13 cellular contexts compared by ENCODE assay signal in genomic region chr1:47179988-47180563, GRCh38. TPM values are rescaled to one million over a fixed set of nuclear protein-coding genes. Genes with fewer than 3 reads are reported as not detected.
DNase-seq lines count a peak whose midpoint lies in the region; ATAC-seq and TF ChIP-seq lines count a peak whose summit lies in the region.
"Had no signal": no experiment of that assay in that cellular context is flagged by ENCODE, and none has a peak within 500 bp of the region (broad histone marks: within the 10 kb centered on the region; RNA-seq: fewer than 3 reads in every experiment).

No MANE protein-coding gene starts in this region.

- no peak for TF ChIP-seq POLR2A in erythroblast (IDR thresholded peaks at IDR 0.05; ENCODE audit: low read length)

- H3K27me3 ChIP-seq in Loucy (ENCODE audit: insufficient read depth, low read length, poor library complexity, severe bottlenecking), result no peaks in the 10 kb centered on the region
- no peaks in the 10 kb centered on the region for H3K27me3 ChIP-seq in rectal smooth muscle tissue (ENCODE audit: control insufficient read depth, insufficient read depth, low read length)
- H3K27me3 ChIP-seq in heart right ventricle, result peaks cover 0 to 36% (median 13%) of the 10 kb centered on the region in 7 donors

- H3K4me3 ChIP-seq in Loucy (ENCODE audit: low read length, poor library complexity, severe bottlenecking), result peak overlapping the region; percentile 75
- H3K4me3 ChIP-seq in rectal smooth muscle tissue (ENCODE audit: low read length), result peak overlapping the region; percentile 82
- peak overlapping the region in 5 of 10 donors; percentile 48 to 58 (median 52) for H3K4me3 ChIP-seq in heart right ventricle

- no peaks in the 10 kb centered on the region for H3K79me2 ChIP-seq in Loucy (ENCODE audit: insufficient read depth, low read length)

- no peaks in the 10 kb centered on the region for H3F3A ChIP-seq in Loucy (ENCODE audit: low read depth)

- no peaks in the 10 kb centered on the region for H4K20me1 ChIP-seq in Loucy (ENCODE audit: insufficient read depth, low read length, poor library complexity, severe bottlenecking)

- H3K36me3 ChIP-seq in Loucy (ENCODE audit: insufficient read depth, low read length) (no peaks in the 10 kb centered on the region), rectal smooth muscle tissue (ENCODE audit: control insufficient read depth, insufficient read depth, low read length) (no peaks in the 10 kb centered on the region), heart right ventricle (no peaks in the 10 kb centered on the region)

- no peak overlapping the region for H3K27ac ChIP-seq in rectal smooth muscle tissue (ENCODE audit: low read depth, low read length)
- no peak overlapping the region for H3K27ac ChIP-seq in heart right ventricle

- no peak for ATAC-seq in heart right ventricle

- H3K9ac ChIP-seq in Loucy (ENCODE audit: low read depth, low read length, poor library complexity, severe bottlenecking) (peak overlapping the region; percentile 75), rectal smooth muscle tissue (ENCODE audit: low read length) (peak overlapping the region; percentile 10)

- H2AFZ ChIP-seq in Loucy (ENCODE audit: low read length), result no peak overlapping the region

- no peaks in the 10 kb centered on the region for H3K9me3 ChIP-seq in Loucy (ENCODE audit: insufficient read depth, low read depth, low read length)
- H3K9me3 ChIP-seq in heart right ventricle, result no peaks in the 10 kb centered on the region

- TF ChIP-seq CTCF in Loucy (conservative IDR thresholded peaks at IDR 0.05; ENCODE audit: low read length) (no peak), heart right ventricle (IDR thresholded peaks at IDR 0.05) (no peak)

- H3K4me1 ChIP-seq in Loucy (ENCODE audit: insufficient read depth, low read length, poor library complexity, severe bottlenecking) (peaks cover 12% of the 10 kb centered on the region), rectal smooth muscle tissue (ENCODE audit: control insufficient read depth, insufficient read depth, low read length) (peaks cover 10% of the 10 kb centered on the region), heart right ventricle (peaks cover 3 to 18% (median 13%) of the 10 kb centered on the region in 9 donors)

- no peaks in the 10 kb centered on the region for H3K9me2 ChIP-seq in Loucy (replicated peaks; ENCODE audit: low read depth, low read length)

- intact Hi-C loops in heart right ventricle (cut with DNase I), result loop anchor here (1.0 to 10.0 kb wide), 12 partner anchors 82 to 547 kb away; partner anchors contain the start of genes FOXD2 (in 1 of the 10) and FOXE3 (in 1 of the 10)

- 53 to 63% methylated on average over 3 of the region's 3 CpGs for WGBS in heart right ventricle, 2 donors

- peak overlapping the region; percentile 93 for H3K4me2 ChIP-seq in Loucy (ENCODE audit: low read depth, low read length, poor library complexity, severe bottlenecking)

- DNase-seq in DMS 273 (lab: John Stamatoyannopoulos, UW; ENCODE audit: unreplicated experiment), result peak; percentile 24
- DNase-seq in DMS 273 treated with DMSO at 0.1 percent for 48 hours (lab: John Stamatoyannopoulos, UW), result no peak
- DNase-seq in erythroblast (lab: John Stamatoyannopoulos, UW), result peak; percentile 86 to 91
- DNase-seq in NCI-H1417 (lab: John Stamatoyannopoulos, UW), result no peak
- DNase-seq in heart right ventricle, result no peak
- DNase-seq in activated CD8-positive, alpha-beta memory T cell treated with anti-CD3 and anti-CD28 coated beads, Interleukin-2, amount 50 U/mL, for 4 hours, result no peak
- DNase-seq: activated CD4-positive, alpha-beta T cell treated with anti-CD3 and anti-CD28 coated beads, Interleukin-2, amount 50 U/mL, for 4 hours; foreskin melanocyte; NCI-H446 had no signal

RNA-seq across cellular contexts. Expression of gene PDZK1IP1, which starts 9.8 kb away (rescaled TPM):
- total RNA-seq in heart right ventricle, result under 1 TPM in 2 of 10 donors, not detected in 8; 0.44 to 0.78 TPM
- polyA plus RNA-seq in heart right ventricle, result under 1 TPM; 0.23 to 0.51 TPM
- total RNA-seq: activated naive CD4-positive, alpha-beta T cell treated with anti-CD3 and anti-CD28 coated beads, Interleukin-2, amount 50 U/mL, for 72 hours; temporal lobe had no signal

RNA-seq across cellular contexts. Expression of gene CYP4A22, which starts 42.8 kb away (rescaled TPM):
- total RNA-seq in heart right ventricle, result not detected
- not detected for polyA plus RNA-seq in heart right ventricle
- total RNA-seq: activated naive CD4-positive, alpha-beta T cell treated with anti-CD3 and anti-CD28 coated beads, Interleukin-2, amount 50 U/mL, for 72 hours; temporal lobe had no signal

RNA-seq across cellular contexts. Expression of gene TAL1, which starts 51.9 kb away (rescaled TPM):
- 1 to 10 TPM; 1.8 to 5.0 (median 4.0) TPM for total RNA-seq in heart right ventricle
- 1 to 10 TPM; 2.4 to 7.4 TPM for polyA plus RNA-seq in heart right ventricle

Comparison
In these comparisons a context has a peak if more than half of its experiments do, and no peak if none do; other contexts are left out.
1. DNase-seq: peak in DMS 273 (single experiment) and erythroblast (2 of 2); none in DMS 273 treated with DMSO at 0.1 percent for 48 hours (single experiment), NCI-H1417 (0 of 3), heart right ventricle (0 of 2) and activated CD8-positive, alpha-beta memory T cell treated with anti-CD3 and anti-CD28 coated beads, Interleukin-2, amount 50 U/mL, for 4 hours (single experiment).